ENCODE assay signal across 10 cellular contexts in the genomic region with DNA sequence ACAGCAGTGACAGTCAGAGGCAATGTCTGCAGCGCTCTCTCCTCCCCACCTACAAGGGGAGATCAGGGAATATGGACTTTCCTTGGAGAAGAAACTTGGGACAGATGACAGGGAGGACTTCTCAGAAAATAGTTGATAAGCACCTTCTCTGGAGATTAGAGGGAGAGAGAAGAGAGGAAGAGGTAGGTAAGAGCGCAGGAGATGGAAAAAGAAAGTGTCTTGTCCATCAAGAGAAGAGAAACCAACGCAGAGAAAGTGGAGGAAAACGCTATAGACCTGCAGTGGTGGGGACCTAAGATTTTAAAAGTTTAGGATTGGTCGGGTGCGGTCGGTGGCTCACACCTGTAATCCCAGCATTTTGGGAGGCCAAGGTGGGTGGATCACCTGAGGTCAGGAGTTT.
"Had no signal": no experiment of that assay in that cellular context is flagged by ENCODE, and none has a peak within 500 bp of the region (broad histone marks: within the 10 kb centered on the region; RNA-seq: fewer than 3 reads in every experiment).

No MANE protein-coding gene starts in this region.

- H3K4me3 ChIP-seq: GM23248, GM23338, HAP-1 had no signal

- FAIRE-seq: H1 had no signal

- H2AFZ ChIP-seq: GM23248, GM23338 had no signal

- H3K4me1 ChIP-seq: HAP-1 had no signal

- H3K9me3 ChIP-seq: HAP-1 had no signal

- H3K4me3 Mint-ChIP-seq: GM23338, H9, HFFc6 had no signal

- H3K27ac ChIP-seq: GM23248 had no signal

- H3K36me3 ChIP-seq: HAP-1 had no signal

- DNase-seq: GM23248, GOT3, H7, H9, HCEC 1CT, HFFc6 had no signal

- H3K27ac Mint-ChIP-seq: GM23338, HFFc6 had no signal

- ATAC-seq: GM23338, HCT116 had no signal

- H3K4me2 ChIP-seq: GM23338 had no signal
